In the genomic region with DNA sequence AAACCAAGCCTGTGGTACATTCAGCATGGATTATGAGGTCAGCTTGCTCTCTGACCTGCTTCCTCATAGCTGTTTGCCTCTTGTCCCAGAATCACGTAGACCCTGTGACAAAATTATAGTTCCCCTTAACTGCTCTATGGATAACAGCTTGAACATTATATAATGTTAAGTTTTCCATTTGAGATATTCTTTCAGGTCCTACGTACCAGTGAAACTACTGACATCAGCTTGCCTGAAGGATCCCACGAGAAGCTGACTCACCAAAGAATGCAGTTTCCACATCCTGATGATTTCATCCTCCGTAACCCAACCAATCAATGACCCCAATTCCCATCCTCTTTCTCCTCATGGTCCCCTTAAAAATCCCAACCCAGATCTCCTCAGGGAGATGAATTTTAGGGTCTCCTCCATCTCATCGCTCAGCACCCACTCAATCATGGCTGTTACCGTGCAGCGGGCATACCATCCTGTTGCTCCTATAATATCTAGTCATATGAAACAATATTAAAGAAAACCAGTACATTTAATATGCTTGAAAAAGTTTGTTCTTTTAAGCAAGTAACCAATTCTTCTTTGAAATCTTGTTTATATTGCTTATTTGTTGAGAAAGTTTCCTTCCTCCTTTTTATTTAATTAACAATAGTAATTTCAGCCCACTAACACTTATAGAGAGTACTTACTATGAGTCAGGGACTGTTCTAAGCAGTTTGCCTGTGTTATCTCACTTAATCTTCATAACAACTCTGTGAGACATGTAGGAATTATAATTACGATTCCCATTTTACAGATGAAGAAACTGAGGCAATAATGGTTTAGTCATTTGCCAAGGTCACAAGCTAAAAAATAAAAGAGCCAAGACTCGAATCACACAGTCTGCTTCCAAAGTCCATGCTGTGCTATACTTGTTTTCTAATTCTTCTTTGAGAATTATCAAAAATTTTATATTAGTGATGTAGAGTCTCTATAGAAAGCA, we compare ENCODE assay signal across 11 cellular contexts. TPM values are rescaled to one million over a fixed set of nuclear protein-coding genes. Genes with fewer than 3 reads are reported as not detected.
DNase-seq lines count a peak whose midpoint lies in the region; ATAC-seq and TF ChIP-seq lines count a peak whose summit lies in the region.
"Had no signal": no experiment of that assay in that cellular context is flagged by ENCODE, and none has a peak within 500 bp of the region (broad histone marks: within the 10 kb centered on the region; RNA-seq: fewer than 3 reads in every experiment).

No MANE protein-coding gene starts in this region.

- peak overlapping the region; percentile 77 for H3K27ac Mint-ChIP-seq in T-helper 17 cell

- no peaks in the 10 kb centered on the region for H3K27me3 ChIP-seq in skeletal muscle satellite cell (ENCODE audit: control insufficient read depth, insufficient read depth, low read length)
- H3K27me3 ChIP-seq: upper lobe of left lung had no signal

- no peak for TF ChIP-seq CTCF in fibroblast of pulmonary artery (IDR thresholded peaks at IDR 0.05; ENCODE audit: low read length, missing control alignments)

- H3K36me3 ChIP-seq in skeletal muscle satellite cell (ENCODE audit: insufficient read depth, low read length), result no peaks in the 10 kb centered on the region
- H3K36me3 ChIP-seq: upper lobe of left lung had no signal

- H3K4me3 ChIP-seq in fibroblast of pulmonary artery (replicated peaks; ENCODE audit: low read depth, low read length) (no peak overlapping the region), skeletal muscle satellite cell (ENCODE audit: low read length) (peak overlapping the region; percentile 43)
- H3K4me3 ChIP-seq: upper lobe of left lung had no signal

- ATAC-seq in T-helper 17 cell, result no peak
- ATAC-seq: left lobe of liver had no signal

- H3K4me1 ChIP-seq in skeletal muscle satellite cell (ENCODE audit: control insufficient read depth, insufficient read depth, low read length), result peaks cover 48% of the 10 kb centered on the region

- peak overlapping the region; percentile 62 for H3K4me2 ChIP-seq in skeletal muscle satellite cell (ENCODE audit: low read length)

- TF ChIP-seq POLR2A in erythroblast (IDR thresholded peaks at IDR 0.05; ENCODE audit: low read length), result no peak

- no peak overlapping the region for H3K4me3 Mint-ChIP-seq in T-helper 17 cell
- H3K4me3 Mint-ChIP-seq: central memory CD8-positive, alpha-beta T cell had no signal

- H3K4me1 Mint-ChIP-seq in T-helper 17 cell, result no peaks in the 10 kb centered on the region
- H3K4me1 Mint-ChIP-seq: central memory CD8-positive, alpha-beta T cell had no signal

- H3K9me3 ChIP-seq in T-helper 17 cell (ENCODE audit: control insufficient read depth, low read length, poor library complexity, severe bottlenecking) (no peaks in the 10 kb centered on the region), skeletal muscle satellite cell (replicated peaks; ENCODE audit: low read length) (no peaks in the 10 kb centered on the region)
- H3K9me3 ChIP-seq: upper lobe of left lung had no signal

- H3K36me3 Mint-ChIP-seq in T-helper 17 cell (ENCODE audit: low read depth), result no peaks in the 10 kb centered on the region

- H3K9ac ChIP-seq in skeletal muscle satellite cell (ENCODE audit: low read depth, low read length), result peak overlapping the region; percentile 42

- DNase-seq in H4 (ENCODE audit: low spot score) (peak; percentile 74), T-helper 17 cell (no peak), fibroblast of pulmonary artery (ENCODE audit: low read depth) (peak; percentile 90), NCI-H524 (lab: John Stamatoyannopoulos, UW) (no peak), GF-D8 (lab: John Stamatoyannopoulos, UW) (no peak), erythroblast (lab: John Stamatoyannopoulos, UW) (no peak), DMS153 treated with DMSO at 0.1 percent for 48 hours (lab: John Stamatoyannopoulos, UW; ENCODE audit: unreplicated experiment) (no peak)

- no peaks in the 10 kb centered on the region for H3K27me3 Mint-ChIP-seq in T-helper 17 cell
- H3K27me3 Mint-ChIP-seq: central memory CD8-positive, alpha-beta T cell had no signal

RNA-seq across cellular contexts. Expression of a gene that starts 27.4 kb away (rescaled TPM):
- total RNA-seq in H4 (2014; rRNA removed; shearing (Covaris generic)), result 6.7 and 8.6 TPM in 2 replicates
- 1 to 10 TPM; 4.7 to 7.9 TPM for total RNA-seq in T-helper 17 cell
- 21.8 and 29.9 TPM in 2 replicates for total RNA-seq in skeletal muscle satellite cell (2012; rRNA removed)

RNA-seq across cellular contexts. Expression of a gene that starts 27.4 kb away (rescaled TPM):
- total RNA-seq in H4 (2014; rRNA removed; shearing (Covaris generic)), result 59.6 and 64.0 TPM in 2 replicates
- total RNA-seq in T-helper 17 cell, result 1 to 10 TPM; 3.7 to 3.9 TPM
- total RNA-seq in skeletal muscle satellite cell (2012; rRNA removed), result 25.8 and 33.5 TPM in 2 replicates

RNA-seq across cellular contexts. Expression of a gene that starts 39.3 kb away (rescaled TPM):
- total RNA-seq in H4 (2014; rRNA removed; shearing (Covaris generic)), result not detected in 2 replicates
- total RNA-seq in T-helper 17 cell, result under 1 TPM; 0.35 to 0.37 TPM
- total RNA-seq in skeletal muscle satellite cell (2012; rRNA removed), result not detected in 2 replicates

Comparison
In these comparisons a context has a peak if more than half of its experiments do, and no peak if none do; other contexts are left out.
1. DNase-seq: peak in H4 (single experiment) and fibroblast of pulmonary artery (single experiment); none in T-helper 17 cell (0 of 3), NCI-H524 (0 of 2), GF-D8 (single experiment), erythroblast (0 of 2) and DMS153 treated with DMSO at 0.1 percent for 48 hours (single experiment).
2. RNA of a gene that starts 27.4 kb away (total RNA-seq): 59.6 to 64.0 TPM in H4; 3.7 to 3.9 TPM in T-helper 17 cell; every median in the first group is over 10 times any median in the second.